Comparison of ENCODE assay signal across 8 cellular contexts in the genomic region with DNA sequence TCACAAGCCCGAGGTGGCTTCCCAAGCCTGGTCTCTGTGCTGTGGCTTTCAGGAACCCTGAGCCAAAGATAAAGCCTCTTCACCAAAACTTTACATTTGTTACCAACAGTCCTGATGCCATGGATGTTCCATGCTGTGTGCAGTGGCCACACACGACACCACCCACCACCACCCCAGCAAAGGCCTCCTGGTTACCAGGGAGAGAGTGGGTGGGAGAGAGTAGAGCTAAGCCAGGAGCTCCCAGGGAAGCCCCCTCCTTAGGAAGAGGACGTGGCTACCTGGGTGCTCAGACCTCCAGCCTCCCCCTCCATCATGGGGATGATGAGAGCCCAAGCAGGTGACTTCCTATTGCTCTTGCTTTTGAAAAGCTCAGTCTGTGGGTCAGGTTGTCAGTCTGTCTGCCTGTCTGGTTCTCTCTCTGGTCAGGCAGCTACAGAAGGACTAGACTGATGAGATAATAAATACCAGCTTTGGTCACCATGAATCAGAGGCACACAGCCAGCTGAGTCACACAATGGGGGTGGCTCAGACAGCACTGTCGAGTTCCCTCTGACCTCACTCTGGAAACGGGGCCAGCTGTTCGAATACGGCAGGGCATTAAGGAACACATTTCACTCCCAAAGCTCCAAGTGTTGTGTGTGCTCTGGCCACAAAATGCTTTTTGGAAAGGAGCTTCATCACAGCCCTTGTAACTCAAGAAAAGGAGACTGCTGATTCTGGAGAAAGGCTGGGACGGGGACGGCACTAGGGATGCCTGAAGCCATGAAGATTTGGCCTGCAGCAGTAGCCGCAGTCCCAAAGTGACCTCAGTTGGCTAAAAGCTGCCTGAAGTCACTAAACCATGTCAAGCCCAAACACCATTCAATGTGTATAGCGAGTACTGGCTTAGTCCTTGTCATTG.
A peak's percentile ranks its signal among the peaks of the same experiment; 100 is the strongest.
DNase-seq lines count a peak whose midpoint lies in the region; TF ChIP-seq lines count a peak whose summit lies in the region.

No MANE protein-coding gene starts in this region.

- no peak overlapping the region for H3K4me3 Mint-ChIP-seq in CD8-positive, alpha-beta memory T cell
- H3K4me3 Mint-ChIP-seq in activated T-helper 1 cell treated with anti-CD3 and anti-CD28 coated beads, Interleukin-12 subunit alpha, Interleukin-12 subunit beta, Interleukin-2, Interleukin-4 antibody, amounts not matched to agents 30 ng/mL and 10 ng/mL and 1 ng/mL, durations not matched to agents 14 hours and 24 hours and 36 hours, result no peak overlapping the region

- CTCF ChIA-PET in CD8-positive, alpha-beta memory T cell (lab: Charles Lee), result no interaction called here

- no peaks in the 10 kb centered on the region for H3K4me1 ChIP-seq in CD8-positive, alpha-beta memory T cell (ENCODE audit: insufficient read depth, low read length)

- no peaks in the 10 kb centered on the region for H3K27me3 ChIP-seq in CD8-positive, alpha-beta memory T cell (ENCODE audit: insufficient read depth, low read length, poor library complexity, severe bottlenecking)
- no peaks in the 10 kb centered on the region for H3K27me3 ChIP-seq in WERI-Rb-1 (ENCODE audit: insufficient read depth, low read depth, severe bottlenecking)

- intact Hi-C loops in activated T-helper 1 cell treated with anti-CD3 and anti-CD28 coated beads, Interleukin-12 subunit alpha, Interleukin-12 subunit beta, Interleukin-2, Interleukin-4 antibody, amounts not matched to agents 30 ng/mL and 10 ng/mL and 1 ng/mL, durations not matched to agents 14 hours and 24 hours and 36 hours (cut with micrococcal nuclease), result no loop called here

- peaks cover 3 to 4% of the 10 kb centered on the region in 2 donors for H3K27me3 Mint-ChIP-seq in CD8-positive, alpha-beta memory T cell
- peaks cover 2% of the 10 kb centered on the region for H3K27me3 Mint-ChIP-seq in activated T-helper 1 cell treated with anti-CD3 and anti-CD28 coated beads, Interleukin-12 subunit alpha, Interleukin-12 subunit beta, Interleukin-2, Interleukin-4 antibody, amounts not matched to agents 30 ng/mL and 10 ng/mL and 1 ng/mL, durations not matched to agents 14 hours and 24 hours and 36 hours (ENCODE audit: insufficient read depth)

- H3K36me3 Mint-ChIP-seq in CD8-positive, alpha-beta memory T cell, result no peaks in the 10 kb centered on the region
- H3K36me3 Mint-ChIP-seq in activated T-helper 1 cell treated with anti-CD3 and anti-CD28 coated beads, Interleukin-12 subunit alpha, Interleukin-12 subunit beta, Interleukin-2, Interleukin-4 antibody, amounts not matched to agents 30 ng/mL and 10 ng/mL and 1 ng/mL, durations not matched to agents 14 hours and 24 hours and 36 hours (ENCODE audit: low read depth), result no peaks in the 10 kb centered on the region

- H3K9me3 Mint-ChIP-seq in CD8-positive, alpha-beta memory T cell, result no peaks in the 10 kb centered on the region
- H3K9me3 Mint-ChIP-seq in activated T-helper 1 cell treated with anti-CD3 and anti-CD28 coated beads, Interleukin-12 subunit alpha, Interleukin-12 subunit beta, Interleukin-2, Interleukin-4 antibody, amounts not matched to agents 30 ng/mL and 10 ng/mL and 1 ng/mL, durations not matched to agents 14 hours and 24 hours and 36 hours, result no peaks in the 10 kb centered on the region

- H3K27ac ChIP-seq in CD8-positive, alpha-beta memory T cell (ENCODE audit: low read depth, low read length), result no peak overlapping the region
- no peak overlapping the region for H3K27ac ChIP-seq in WERI-Rb-1

- no peak overlapping the region for H3K27ac Mint-ChIP-seq in CD8-positive, alpha-beta memory T cell
- no peak overlapping the region for H3K27ac Mint-ChIP-seq in activated T-helper 1 cell treated with anti-CD3 and anti-CD28 coated beads, Interleukin-12 subunit alpha, Interleukin-12 subunit beta, Interleukin-2, Interleukin-4 antibody, amounts not matched to agents 30 ng/mL and 10 ng/mL and 1 ng/mL, durations not matched to agents 14 hours and 24 hours and 36 hours

- TF ChIP-seq CTCF in WERI-Rb-1 (IDR thresholded peaks at IDR 0.05; ENCODE audit: low read depth, low read length), result no peak

- DNase-seq in EL (peak; percentile 98), T1000 (lab: John Stamatoyannopoulos, UW) (peak; percentile 85), glomerular endothelial cell (ENCODE audit: extremely low read depth, low read depth, low spot score) (peak; percentile 63), putamen (ENCODE audit: low spot score) (peak; percentile 92), WERI-Rb-1 (no peak), cerebellum (ENCODE audit: low spot score) (no peak)
- DNase-seq in CD8-positive, alpha-beta memory T cell, result no peak
- no peak for DNase-seq in activated T-helper 1 cell treated with anti-CD3 and anti-CD28 coated beads, Interleukin-12 subunit alpha, Interleukin-12 subunit beta, Interleukin-2, Interleukin-4 antibody, amounts not matched to agents 30 ng/mL and 10 ng/mL and 1 ng/mL, durations not matched to agents 14 hours and 24 hours and 36 hours (ENCODE audit: low spot score)

- POLR2A ChIA-PET in CD8-positive, alpha-beta memory T cell (lab: Charles Lee), result no interaction called here

- no peak overlapping the region for H3K4me3 ChIP-seq in CD8-positive, alpha-beta memory T cell (ENCODE audit: low read length)
- H3K4me3 ChIP-seq in WERI-Rb-1 (ENCODE audit: low read depth, low read length), result no peak overlapping the region

- H3K4me1 Mint-ChIP-seq in CD8-positive, alpha-beta memory T cell, result no peaks in the 10 kb centered on the region
- no peaks in the 10 kb centered on the region for H3K4me1 Mint-ChIP-seq in activated T-helper 1 cell treated with anti-CD3 and anti-CD28 coated beads, Interleukin-12 subunit alpha, Interleukin-12 subunit beta, Interleukin-2, Interleukin-4 antibody, amounts not matched to agents 30 ng/mL and 10 ng/mL and 1 ng/mL, durations not matched to agents 14 hours and 24 hours and 36 hours (ENCODE audit: low read depth)

- no peaks in the 10 kb centered on the region for H3K36me3 ChIP-seq in CD8-positive, alpha-beta memory T cell (ENCODE audit: insufficient read depth, low read length)
- no peaks in the 10 kb centered on the region for H3K36me3 ChIP-seq in WERI-Rb-1

- no peaks in the 10 kb centered on the region for H3K9me3 ChIP-seq in CD8-positive, alpha-beta memory T cell (ENCODE audit: low read length)
- peaks cover 7% of the 10 kb centered on the region for H3K9me3 ChIP-seq in WERI-Rb-1 (ENCODE audit: severe bottlenecking)

Comparison
In these comparisons a context has a peak if more than half of its experiments do, and no peak if none do; other contexts are left out.
1. DNase-seq: peak in EL (single experiment), T1000 (single experiment), glomerular endothelial cell (single experiment) and putamen (single experiment); none in CD8-positive, alpha-beta memory T cell (0 of 5), WERI-Rb-1 (single experiment), cerebellum (single experiment) and activated T-helper 1 cell treated with anti-CD3 and anti-CD28 coated beads, Interleukin-12 subunit alpha, Interleukin-12 subunit beta, Interleukin-2, Interleukin-4 antibody, amounts not matched to agents 30 ng/mL and 10 ng/mL and 1 ng/mL, durations not matched to agents 14 hours and 24 hours and 36 hours (single experiment).